Comparison of ENCODE assay signal across 17 cellular contexts in genomic region chr2:65974067-65974723, GRCh38.
DNase-seq lines count a peak whose midpoint lies in the region; ATAC-seq, FAIRE-seq and TF ChIP-seq lines count a peak whose summit lies in the region.
"Had no signal": no experiment of that assay in that cellular context is flagged by ENCODE, and none has a peak within 500 bp of the region (broad histone marks: within the 10 kb centered on the region; RNA-seq: fewer than 3 reads in every experiment).

No MANE protein-coding gene starts in this region.

- CTCF ChIA-PET in H1 (lab: Charles Lee; ENCODE audit: partially characterized antibody): interaction anchor here (1.1 to 3.2 kb wide), 14 partner anchors 11 to 442 kb away, joined by 3 to 10 read pairs (median 5); no protein-coding TSS in a partner anchor

- H3K4me2 ChIP-seq in H1 (ENCODE audit: insufficient read depth in 1 of 2, low read depth in 2 of 2, low read length in 2 of 2): no peak overlapping the region
- H3K4me2 ChIP-seq: hepatocyte had no signal

- no peak overlapping the region for H4K8ac ChIP-seq in H1 (ENCODE audit: extremely low read depth, insufficient read depth, low read length)

- no peaks in the 10 kb centered on the region for H3K79me2 ChIP-seq in H1 (ENCODE audit: control insufficient read depth in 1 of 2, insufficient read depth in 2 of 2, low read length in 2 of 2)
- H3K79me2 ChIP-seq: hepatocyte had no signal

- no peak overlapping the region for H3K27ac Mint-ChIP-seq in activated T-helper 17 cell treated with anti-CD3 and anti-CD28 coated beads, Interleukin-2, amount 50 U/mL, for 72 hours
- H3K27ac Mint-ChIP-seq: activated naive CD4-positive, alpha-beta T cell treated with anti-CD3 and anti-CD28 coated beads, Interleukin-2, amount 50 U/mL, for 72 hours; B cell had no signal

- H3K18ac ChIP-seq in H1 (ENCODE audit: extremely low read depth, low read length): no peak overlapping the region

- H2BK20ac ChIP-seq in H1 (ENCODE audit: low read length): no peak overlapping the region

- H3K79me1 ChIP-seq in H1 (ENCODE audit: low read depth, low read length): no peaks in the 10 kb centered on the region

- H3K4me3 ChIP-seq in BE2C (ENCODE audit: low read depth, low read length): no peak overlapping the region
- H3K4me3 ChIP-seq in H1 (ENCODE audit: extremely low read depth in 1 of 4, insufficient read depth in 2 of 4, low read depth in 3 of 4, low read length in 4 of 4): no peak overlapping the region
- H3K4me3 ChIP-seq: hepatocyte, left ventricle myocardium inferior had no signal

- no peak overlapping the region for H2AFZ ChIP-seq in H1 (ENCODE audit: low read length)
- H2AFZ ChIP-seq: hepatocyte had no signal

- H3K9me3 ChIP-seq in BE2C: no peaks in the 10 kb centered on the region
- peaks cover 0 to 6% of the 10 kb centered on the region in 2 experiments; a peak in 1 of 4 replicates for H3K9me3 ChIP-seq in H1 (ENCODE audit: insufficient read depth in 2 of 2, low read depth in 1 of 2, low read length in 1 of 2)

- no peak overlapping the region for H3K27ac ChIP-seq in H1 (ENCODE audit: low read depth, low read length)
- H3K27ac ChIP-seq: hepatocyte, left ventricle myocardium inferior had no signal

- no peaks in the 10 kb centered on the region for H3K23me2 ChIP-seq in H1 (ENCODE audit: low read depth, low read length)

- H3K4me1 Mint-ChIP-seq in activated T-helper 17 cell treated with anti-CD3 and anti-CD28 coated beads, Interleukin-2, amount 50 U/mL, for 72 hours: no peaks in the 10 kb centered on the region
- H3K4me1 Mint-ChIP-seq: B cell had no signal

- TF ChIP-seq CTCF in BE2C (IDR thresholded peaks at IDR 0.05; ENCODE audit: low read depth, low read length) (0 out of 2 replicates have a peak, but pooled peaks have one; percentile 2), H1 (IDR thresholded peaks at IDR 0.05; ENCODE audit: control extremely low read depth in 1 of 3, insufficient read depth in 1 of 3, low read depth in 1 of 3, low read length in 3 of 3) (peak in 1 of 3 experiments; percentile 51; a peak in 1 of 4 replicates)

- no peaks in the 10 kb centered on the region for H4K20me1 ChIP-seq in H1 (replicated peaks in 1 of 2; ENCODE audit: control insufficient read depth in 1 of 2, insufficient read depth in 2 of 2, low read length in 2 of 2)

- no peaks in the 10 kb centered on the region for H3K9me3 Mint-ChIP-seq in activated T-helper 17 cell treated with anti-CD3 and anti-CD28 coated beads, Interleukin-2, amount 50 U/mL, for 72 hours
- H3K9me3 Mint-ChIP-seq: activated naive CD4-positive, alpha-beta T cell treated with anti-CD3 and anti-CD28 coated beads, Interleukin-2, amount 50 U/mL, for 72 hours had no signal

- no peak overlapping the region for H3K56ac ChIP-seq in H1 (replicated peaks; ENCODE audit: insufficient read length, low read depth, low read length)

- no peaks in the 10 kb centered on the region for H3K27me3 Mint-ChIP-seq in activated T-helper 17 cell treated with anti-CD3 and anti-CD28 coated beads, Interleukin-2, amount 50 U/mL, for 72 hours
- H3K27me3 Mint-ChIP-seq: B cell had no signal

- TF ChIP-seq EP300 in H1 (IDR thresholded peaks at IDR 0.05; ENCODE audit: borderline replicate concordance in 1 of 2, low read depth in 2 of 2, low read length in 2 of 2): no peak

- H3K4me3 Mint-ChIP-seq in activated T-helper 17 cell treated with anti-CD3 and anti-CD28 coated beads, Interleukin-2, amount 50 U/mL, for 72 hours: no peak overlapping the region
- H3K4me3 Mint-ChIP-seq: B cell had no signal

- TF ChIP-seq POLR2A in H1 (IDR thresholded peaks at IDR 0.05; ENCODE audit: control extremely low read depth in 1 of 2, low read depth in 2 of 2, low read length in 2 of 2): no peak

- intact Hi-C loops in posterior vena cava (cut with DNase I): no loop called here

- H4K5ac ChIP-seq in H1 (ENCODE audit: insufficient read length, low read depth, low read length): no peak overlapping the region

- H3K9ac ChIP-seq in H1 (replicated peaks in 1 of 4; ENCODE audit: extremely low read depth in 1 of 4, low read depth in 3 of 4, low read length in 3 of 4): no peak overlapping the region

- H4K91ac ChIP-seq in H1 (replicated peaks; ENCODE audit: insufficient read length, low read length): no peak overlapping the region

- ATAC-seq in GM19395 (IDR thresholded peaks at IDR 0.05; ENCODE audit: unreplicated experiment) (peak; percentile 76), HG03196 (IDR thresholded peaks at IDR 0.05; ENCODE audit: unreplicated experiment) (no peak)
- no peak for ATAC-seq in activated T-helper 17 cell treated with anti-CD3 and anti-CD28 coated beads, Interleukin-2, amount 50 U/mL, for 72 hours (replicated peaks)
- ATAC-seq: activated naive CD4-positive, alpha-beta T cell treated with anti-CD3 and anti-CD28 coated beads, Interleukin-2, amount 50 U/mL, for 72 hours; esophagus mucosa had no signal

- H2BK5ac ChIP-seq in H1 (ENCODE audit: low read depth, low read length): no peak overlapping the region

- H2BK15ac ChIP-seq in H1 (ENCODE audit: low read length): no peak overlapping the region

- peak; percentile 42 to 53; a peak in 3 of 4 replicates for TF ChIP-seq RAD21 in H1 (IDR thresholded peaks at IDR 0.05 in 1 of 2, conservative IDR thresholded peaks at IDR 0.05 in 1 of 2; ENCODE audit: low read depth in 2 of 2, low read length in 2 of 2)

- DNase-seq in BE2C (no peak), KG1 (lab: John Stamatoyannopoulos, UW) (peak; percentile 4), H1 (ENCODE audit: low read depth in 1 of 2, low spot score in 2 of 2) (no peak), CD1c-positive myeloid dendritic cell (ENCODE audit: extremely low spot score) (no peak), posterior vena cava (ENCODE audit: low spot score) (no peak)
- DNase-seq: left ventricle myocardium inferior; NCI-H2029; SHP77; stimulated activated CD4-positive, alpha-beta T cell treated with anti-CD3 and anti-CD28 coated beads, Interleukin-2, amount 100 ng/mL, for 48 hours had no signal

- H3K23ac ChIP-seq in H1 (ENCODE audit: insufficient read length): no peak overlapping the region

- no peaks in the 10 kb centered on the region for H3K36me3 Mint-ChIP-seq in activated T-helper 17 cell treated with anti-CD3 and anti-CD28 coated beads, Interleukin-2, amount 50 U/mL, for 72 hours (ENCODE audit: low read depth)
- H3K36me3 Mint-ChIP-seq: activated naive CD4-positive, alpha-beta T cell treated with anti-CD3 and anti-CD28 coated beads, Interleukin-2, amount 50 U/mL, for 72 hours had no signal

- WGBS in H1 (ENCODE audit: extremely low coverage in 1 of 2, insufficient coverage in 1 of 2, insufficient read length in 1 of 2, insufficient replicate concordance in 2 of 2, low coverage in 1 of 2, low lambda C conversion rate in 2 of 2, missing lambda C conversion rate in 1 of 2), 2 experiments: 80% methylated on average over 3 of the region's 3 CpGs; no CpG with 5 or more reads in 1 of the 2 experiments

- no peak overlapping the region for H2BK120ac ChIP-seq in H1 (replicated peaks; ENCODE audit: low read depth, low read length)

- H3K4ac ChIP-seq in H1 (replicated peaks; ENCODE audit: insufficient read length, low read depth, low read length): no peak overlapping the region

- no peak overlapping the region for H2BK12ac ChIP-seq in H1 (ENCODE audit: low read depth, low read length)

- no peaks in the 10 kb centered on the region for H3K27me3 ChIP-seq in BE2C
- H3K27me3 ChIP-seq in H1 (replicated peaks in 1 of 4; ENCODE audit: control insufficient read depth in 3 of 4, extremely low read depth in 1 of 4, insufficient read depth in 3 of 4, low read length in 3 of 4): peaks cover 0 to 3% (median 0%) of the 10 kb centered on the region in 4 experiments; a peak in 1 of 7 replicates
- H3K27me3 ChIP-seq: hepatocyte had no signal

- FAIRE-seq in H1 (lab: Jason Lieb, UNC): no peak
- FAIRE-seq: urothelium cell line had no signal

- H3K4me1 ChIP-seq in BE2C (no peaks in the 10 kb centered on the region), H1 (replicated peaks in 1 of 4; ENCODE audit: control insufficient read depth in 3 of 4, insufficient read depth in 4 of 4, low read length in 3 of 4) (no peaks in the 10 kb centered on the region)
- H3K4me1 ChIP-seq: left ventricle myocardium inferior had no signal

- POLR2A ChIA-PET in H1 (lab: Charles Lee; ENCODE audit: partially characterized antibody): no interaction called here

- no peak overlapping the region for H2AK5ac ChIP-seq in H1 (ENCODE audit: low read depth, low read length)

- no peak overlapping the region for H3K14ac ChIP-seq in H1 (ENCODE audit: insufficient read length)

- no peaks in the 10 kb centered on the region for H3K36me3 ChIP-seq in BE2C
- no peaks in the 10 kb centered on the region for H3K36me3 ChIP-seq in H1 (ENCODE audit: control insufficient read depth in 2 of 4, insufficient read depth in 4 of 4, low read length in 3 of 4)
- H3K36me3 ChIP-seq: left ventricle myocardium inferior had no signal

TF ChIP-seq in H1, 55 proteins besides CTCF, POLR2A, EP300 and RAD21 (continues in another document):
- TF ChIP-seq JUND (IDR thresholded peaks at IDR 0.05; ENCODE audit: low read length): no peak
- TF ChIP-seq ATF3 (IDR thresholded peaks at IDR 0.05; ENCODE audit: insufficient read depth, low read depth, low read length): no peak
- TF ChIP-seq BRCA1 (IDR thresholded peaks at IDR 0.05; ENCODE audit: low read depth, low read length): no peak
- peak; percentile 89; the same call in 1 of the 2 replicates for TF ChIP-seq KDM1A (IDR thresholded peaks at IDR 0.05; ENCODE audit: borderline replicate concordance, low read length)
- TF ChIP-seq HDAC2 (IDR thresholded peaks at IDR 0.05; ENCODE audit: borderline replicate concordance in 1 of 2, low read depth in 2 of 2, low read length in 2 of 2): peak in 1 of 2 experiments; percentile 57; a peak in 1 of 4 replicates
- TF ChIP-seq YY1 (IDR thresholded peaks at IDR 0.05; ENCODE audit: low read depth, low read length): no peak
- no peak for TF ChIP-seq RNF2 (IDR thresholded peaks at IDR 0.05; ENCODE audit: borderline replicate concordance, low read depth, low read length, missing control alignments, poor library complexity, severe bottlenecking)
- TF ChIP-seq BCL11A (IDR thresholded peaks at IDR 0.05; ENCODE audit: low read depth in 2 of 2, low read length in 2 of 2): no peak
- no peak for TF ChIP-seq KDM4A (IDR thresholded peaks at IDR 0.05; ENCODE audit: low read depth, low read length, severe bottlenecking)
- no peak for TF ChIP-seq RXRA (IDR thresholded peaks at IDR 0.05; ENCODE audit: insufficient read depth, low read depth, low read length)
- no peak for TF ChIP-seq TAF7 (optimal IDR thresholded peaks at IDR 0.05; ENCODE audit: borderline replicate concordance, low read depth, low read length)
